In the genomic region with DNA sequence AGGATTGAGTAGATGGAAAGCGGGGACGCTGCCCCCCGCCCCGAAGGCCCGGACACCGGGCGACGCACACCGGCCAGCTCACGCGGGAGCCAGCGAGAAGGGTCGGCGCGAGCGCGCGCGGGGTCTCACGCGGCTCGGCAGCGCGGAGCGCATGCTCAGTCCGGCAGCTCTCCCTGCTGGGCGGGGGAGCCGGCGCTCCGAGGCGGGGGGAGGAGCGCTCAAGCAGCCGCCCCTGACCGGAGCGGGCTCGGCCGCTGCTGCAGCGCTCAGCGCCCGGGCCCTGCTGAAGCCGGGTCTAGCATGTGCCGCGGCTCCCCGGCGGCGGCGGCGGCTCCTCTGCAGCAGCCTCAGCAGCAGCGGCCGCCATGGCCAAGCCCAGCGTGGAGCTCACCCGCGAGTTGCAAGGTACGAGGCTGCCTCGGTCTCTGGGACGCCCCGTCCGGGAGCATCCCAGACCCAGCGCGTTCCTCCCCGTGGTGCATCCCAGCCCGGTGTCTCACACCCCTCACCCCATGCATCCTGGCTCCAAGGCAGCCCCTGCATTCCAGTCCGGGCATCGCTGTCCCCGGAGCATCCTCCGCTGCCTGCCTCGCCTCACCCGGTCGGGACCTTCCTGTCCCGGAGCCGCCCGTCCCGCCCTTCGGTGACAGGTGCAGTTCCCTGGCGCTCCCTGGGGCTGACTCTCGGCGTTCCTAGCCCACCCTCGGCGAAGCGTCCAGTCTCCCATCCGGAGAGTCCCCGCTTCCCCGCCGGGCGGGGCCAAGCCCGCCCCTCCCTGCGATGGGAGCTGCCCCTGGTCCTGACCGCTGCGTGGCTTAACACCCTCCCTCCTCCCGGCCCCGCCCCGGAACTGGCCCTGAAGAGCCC, we compare ENCODE assay signal across 2 cellular contexts.
TF ChIP-seq lines count a peak whose summit lies in the region.

A gene with protein sequence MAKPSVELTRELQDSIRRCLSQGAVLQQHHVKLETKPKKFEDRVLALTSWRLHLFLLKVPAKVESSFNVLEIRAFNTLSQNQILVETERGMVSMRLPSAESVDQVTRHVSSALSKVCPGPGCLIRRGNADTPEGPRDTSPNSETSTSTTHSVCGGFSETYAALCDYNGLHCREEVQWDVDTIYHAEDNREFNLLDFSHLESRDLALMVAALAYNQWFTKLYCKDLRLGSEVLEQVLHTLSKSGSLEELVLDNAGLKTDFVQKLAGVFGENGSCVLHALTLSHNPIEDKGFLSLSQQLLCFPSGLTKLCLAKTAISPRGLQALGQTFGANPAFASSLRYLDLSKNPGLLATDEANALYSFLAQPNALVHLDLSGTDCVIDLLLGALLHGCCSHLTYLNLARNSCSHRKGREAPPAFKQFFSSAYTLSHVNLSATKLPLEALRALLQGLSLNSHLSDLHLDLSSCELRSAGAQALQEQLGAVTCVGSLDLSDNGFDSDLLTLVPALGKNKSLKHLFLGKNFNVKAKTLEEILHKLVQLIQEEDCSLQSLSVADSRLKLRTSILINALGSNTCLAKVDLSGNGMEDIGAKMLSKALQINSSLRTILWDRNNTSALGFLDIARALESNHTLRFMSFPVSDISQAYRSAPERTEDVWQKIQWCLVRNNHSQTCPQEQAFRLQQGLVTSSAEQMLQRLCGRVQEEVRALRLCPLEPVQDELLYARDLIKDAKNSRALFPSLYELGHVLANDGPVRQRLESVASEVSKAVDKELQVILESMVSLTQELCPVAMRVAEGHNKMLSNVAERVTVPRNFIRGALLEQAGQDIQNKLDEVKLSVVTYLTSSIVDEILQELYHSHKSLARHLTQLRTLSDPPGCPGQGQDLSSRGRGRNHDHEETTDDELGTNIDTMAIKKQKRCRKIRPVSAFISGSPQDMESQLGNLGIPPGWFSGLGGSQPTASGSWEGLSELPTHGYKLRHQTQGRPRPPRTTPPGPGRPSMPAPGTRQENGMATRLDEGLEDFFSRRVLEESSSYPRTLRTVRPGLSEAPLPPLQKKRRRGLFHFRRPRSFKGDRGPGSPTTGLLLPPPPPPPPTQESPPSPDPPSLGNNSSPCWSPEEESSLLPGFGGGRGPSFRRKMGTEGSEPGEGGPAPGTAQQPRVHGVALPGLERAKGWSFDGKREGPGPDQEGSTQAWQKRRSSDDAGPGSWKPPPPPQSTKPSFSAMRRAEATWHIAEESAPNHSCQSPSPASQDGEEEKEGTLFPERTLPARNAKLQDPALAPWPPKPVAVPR (N-terminal part only) (plus strand): TSS at position 221 of the 867 bp plus-strand sequence. CDS start 145 bp downstream, at position 366.

TF ChIP-seq in HEK293, 187 proteins besides CTCF, POLR2A, EP300 and RAD21 (continued from another document):
- TF ChIP-seq SP7 (tag by site-specific recombination; IDR thresholded peaks at IDR 0.05) (0 out of 2 replicates have a peak, but pooled peaks have one; percentile 30), ZEB2 (tag by site-specific recombination; IDR thresholded peaks at IDR 0.05) (peak; percentile 34; the same call in 1 of the 2 replicates), KLF8 (tag by site-specific recombination; IDR thresholded peaks at IDR 0.05) (peak; percentile 50; the same call in 1 of the 2 replicates)

TF ChIP-seq in K562, 482 proteins besides CTCF, POLR2A, EP300 and RAD21 (continued from another document and continues in another):
- TF ChIP-seq, protein P1, sequence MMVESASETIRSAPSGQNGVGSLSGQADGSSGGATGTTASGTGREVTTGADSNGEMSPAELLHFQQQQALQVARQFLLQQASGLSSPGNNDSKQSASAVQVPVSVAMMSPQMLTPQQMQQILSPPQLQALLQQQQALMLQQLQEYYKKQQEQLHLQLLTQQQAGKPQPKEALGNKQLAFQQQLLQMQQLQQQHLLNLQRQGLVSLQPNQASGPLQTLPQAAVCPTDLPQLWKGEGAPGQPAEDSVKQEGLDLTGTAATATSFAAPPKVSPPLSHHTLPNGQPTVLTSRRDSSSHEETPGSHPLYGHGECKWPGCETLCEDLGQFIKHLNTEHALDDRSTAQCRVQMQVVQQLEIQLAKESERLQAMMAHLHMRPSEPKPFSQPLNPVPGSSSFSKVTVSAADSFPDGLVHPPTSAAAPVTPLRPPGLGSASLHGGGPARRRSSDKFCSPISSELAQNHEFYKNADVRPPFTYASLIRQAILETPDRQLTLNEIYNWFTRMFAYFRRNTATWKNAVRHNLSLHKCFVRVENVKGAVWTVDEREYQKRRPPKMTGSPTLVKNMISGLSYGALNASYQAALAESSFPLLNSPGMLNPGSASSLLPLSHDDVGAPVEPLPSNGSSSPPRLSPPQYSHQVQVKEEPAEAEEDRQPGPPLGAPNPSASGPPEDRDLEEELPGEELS (CRISPR knock-in tag; IDR thresholded peaks at IDR 0.05; ENCODE audit: borderline replicate concordance): no peak
- TF ChIP-seq HOXB6 (CRISPR knock-in tag; IDR thresholded peaks at IDR 0.05; ENCODE audit: borderline replicate concordance) (no peak), ZNF445 (CRISPR knock-in tag; IDR thresholded peaks at IDR 0.05; ENCODE audit: low read depth) (no peak), ZFX (CRISPR knock-in tag; IDR thresholded peaks at IDR 0.05) (no peak), ZNF121 (CRISPR knock-in tag; conservative IDR thresholded peaks at IDR 0.05) (no peak), YBX1 (IDR thresholded peaks at IDR 0.05) (no peak), BACH1 (tag; IDR thresholded peaks at IDR 0.05) (no peak), STAT5B (CRISPR knock-in tag; IDR thresholded peaks at IDR 0.05) (no peak), SMARCC2 (IDR thresholded peaks at IDR 0.05; ENCODE audit: low read depth) (no peak), NRF1 (conservative IDR thresholded peaks at IDR 0.05 in 1 of 2, IDR thresholded peaks at IDR 0.05 in 1 of 2) (peak; percentile 88 to 89), DMBX1 (CRISPR knock-in tag; IDR thresholded peaks at IDR 0.05; ENCODE audit: borderline replicate concordance) (no peak), HMG20B (CRISPR knock-in tag; IDR thresholded peaks at IDR 0.05) (no peak), CREBBP (IDR thresholded peaks at IDR 0.05; ENCODE audit: low read depth, low read length) (no peak), MEIS2 (IDR thresholded peaks at IDR 0.05; ENCODE audit: partially characterized antibody) (peak; percentile 18), HSF4 (CRISPR knock-in tag; IDR thresholded peaks at IDR 0.05; ENCODE audit: borderline replicate concordance) (no peak), FUS (optimal IDR thresholded peaks at IDR 0.05; ENCODE audit: low read depth, low read length) (no peak), HDAC8 (tag; IDR thresholded peaks at IDR 0.05) (no peak), ZNF184 (CRISPR knock-in tag; IDR thresholded peaks at IDR 0.05) (no peak), NCOR1 (IDR thresholded peaks at IDR 0.05) (no peak), RUNX1 (IDR thresholded peaks at IDR 0.05; ENCODE audit: low read depth) (no peak)
- TF ChIP-seq, protein P2, sequence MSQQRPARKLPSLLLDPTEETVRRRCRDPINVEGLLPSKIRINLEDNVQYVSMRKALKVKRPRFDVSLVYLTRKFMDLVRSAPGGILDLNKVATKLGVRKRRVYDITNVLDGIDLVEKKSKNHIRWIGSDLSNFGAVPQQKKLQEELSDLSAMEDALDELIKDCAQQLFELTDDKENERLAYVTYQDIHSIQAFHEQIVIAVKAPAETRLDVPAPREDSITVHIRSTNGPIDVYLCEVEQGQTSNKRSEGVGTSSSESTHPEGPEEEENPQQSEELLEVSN (IDR thresholded peaks at IDR 0.05; ENCODE audit: borderline replicate concordance in 1 of 2, extremely low read depth in 1 of 2, insufficient read depth in 1 of 2, insufficient read length in 1 of 2, low read depth in 1 of 2, low read length in 1 of 2, poor library complexity in 1 of 2, severe bottlenecking in 1 of 2): peak in 1 of 2 experiments; percentile 70
- TF ChIP-seq, protein P3, sequence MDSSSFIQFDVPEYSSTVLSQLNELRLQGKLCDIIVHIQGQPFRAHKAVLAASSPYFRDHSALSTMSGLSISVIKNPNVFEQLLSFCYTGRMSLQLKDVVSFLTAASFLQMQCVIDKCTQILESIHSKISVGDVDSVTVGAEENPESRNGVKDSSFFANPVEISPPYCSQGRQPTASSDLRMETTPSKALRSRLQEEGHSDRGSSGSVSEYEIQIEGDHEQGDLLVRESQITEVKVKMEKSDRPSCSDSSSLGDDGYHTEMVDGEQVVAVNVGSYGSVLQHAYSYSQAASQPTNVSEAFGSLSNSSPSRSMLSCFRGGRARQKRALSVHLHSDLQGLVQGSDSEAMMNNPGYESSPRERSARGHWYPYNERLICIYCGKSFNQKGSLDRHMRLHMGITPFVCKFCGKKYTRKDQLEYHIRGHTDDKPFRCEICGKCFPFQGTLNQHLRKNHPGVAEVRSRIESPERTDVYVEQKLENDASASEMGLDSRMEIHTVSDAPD (CRISPR knock-in tag; IDR thresholded peaks at IDR 0.05): no peak
- TF ChIP-seq, protein P4, sequence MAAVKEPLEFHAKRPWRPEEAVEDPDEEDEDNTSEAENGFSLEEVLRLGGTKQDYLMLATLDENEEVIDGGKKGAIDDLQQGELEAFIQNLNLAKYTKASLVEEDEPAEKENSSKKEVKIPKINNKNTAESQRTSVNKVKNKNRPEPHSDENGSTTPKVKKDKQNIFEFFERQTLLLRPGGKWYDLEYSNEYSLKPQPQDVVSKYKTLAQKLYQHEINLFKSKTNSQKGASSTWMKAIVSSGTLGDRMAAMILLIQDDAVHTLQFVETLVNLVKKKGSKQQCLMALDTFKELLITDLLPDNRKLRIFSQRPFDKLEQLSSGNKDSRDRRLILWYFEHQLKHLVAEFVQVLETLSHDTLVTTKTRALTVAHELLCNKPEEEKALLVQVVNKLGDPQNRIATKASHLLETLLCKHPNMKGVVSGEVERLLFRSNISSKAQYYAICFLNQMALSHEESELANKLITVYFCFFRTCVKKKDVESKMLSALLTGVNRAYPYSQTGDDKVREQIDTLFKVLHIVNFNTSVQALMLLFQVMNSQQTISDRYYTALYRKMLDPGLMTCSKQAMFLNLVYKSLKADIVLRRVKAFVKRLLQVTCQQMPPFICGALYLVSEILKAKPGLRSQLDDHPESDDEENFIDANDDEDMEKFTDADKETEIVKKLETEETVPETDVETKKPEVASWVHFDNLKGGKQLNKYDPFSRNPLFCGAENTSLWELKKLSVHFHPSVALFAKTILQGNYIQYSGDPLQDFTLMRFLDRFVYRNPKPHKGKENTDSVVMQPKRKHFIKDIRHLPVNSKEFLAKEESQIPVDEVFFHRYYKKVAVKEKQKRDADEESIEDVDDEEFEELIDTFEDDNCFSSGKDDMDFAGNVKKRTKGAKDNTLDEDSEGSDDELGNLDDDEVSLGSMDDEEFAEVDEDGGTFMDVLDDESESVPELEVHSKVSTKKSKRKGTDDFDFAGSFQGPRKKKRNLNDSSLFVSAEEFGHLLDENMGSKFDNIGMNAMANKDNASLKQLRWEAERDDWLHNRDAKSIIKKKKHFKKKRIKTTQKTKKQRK (IDR thresholded peaks at IDR 0.05; ENCODE audit: borderline replicate concordance, low read depth, low read length): no peak
- TF ChIP-seq, protein P5, sequence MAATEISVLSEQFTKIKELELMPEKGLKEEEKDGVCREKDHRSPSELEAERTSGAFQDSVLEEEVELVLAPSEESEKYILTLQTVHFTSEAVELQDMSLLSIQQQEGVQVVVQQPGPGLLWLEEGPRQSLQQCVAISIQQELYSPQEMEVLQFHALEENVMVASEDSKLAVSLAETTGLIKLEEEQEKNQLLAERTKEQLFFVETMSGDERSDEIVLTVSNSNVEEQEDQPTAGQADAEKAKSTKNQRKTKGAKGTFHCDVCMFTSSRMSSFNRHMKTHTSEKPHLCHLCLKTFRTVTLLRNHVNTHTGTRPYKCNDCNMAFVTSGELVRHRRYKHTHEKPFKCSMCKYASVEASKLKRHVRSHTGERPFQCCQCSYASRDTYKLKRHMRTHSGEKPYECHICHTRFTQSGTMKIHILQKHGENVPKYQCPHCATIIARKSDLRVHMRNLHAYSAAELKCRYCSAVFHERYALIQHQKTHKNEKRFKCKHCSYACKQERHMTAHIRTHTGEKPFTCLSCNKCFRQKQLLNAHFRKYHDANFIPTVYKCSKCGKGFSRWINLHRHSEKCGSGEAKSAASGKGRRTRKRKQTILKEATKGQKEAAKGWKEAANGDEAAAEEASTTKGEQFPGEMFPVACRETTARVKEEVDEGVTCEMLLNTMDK (IDR thresholded peaks at IDR 0.05; ENCODE audit: borderline replicate concordance, insufficient read depth, low read depth, low read length, poor library complexity, severe bottlenecking): no peak
- TF ChIP-seq, protein P6, sequence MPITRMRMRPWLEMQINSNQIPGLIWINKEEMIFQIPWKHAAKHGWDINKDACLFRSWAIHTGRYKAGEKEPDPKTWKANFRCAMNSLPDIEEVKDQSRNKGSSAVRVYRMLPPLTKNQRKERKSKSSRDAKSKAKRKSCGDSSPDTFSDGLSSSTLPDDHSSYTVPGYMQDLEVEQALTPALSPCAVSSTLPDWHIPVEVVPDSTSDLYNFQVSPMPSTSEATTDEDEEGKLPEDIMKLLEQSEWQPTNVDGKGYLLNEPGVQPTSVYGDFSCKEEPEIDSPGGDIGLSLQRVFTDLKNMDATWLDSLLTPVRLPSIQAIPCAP (CRISPR knock-in tag; IDR thresholded peaks at IDR 0.05; ENCODE audit: borderline replicate concordance): no peak
- TF ChIP-seq, protein P7, sequence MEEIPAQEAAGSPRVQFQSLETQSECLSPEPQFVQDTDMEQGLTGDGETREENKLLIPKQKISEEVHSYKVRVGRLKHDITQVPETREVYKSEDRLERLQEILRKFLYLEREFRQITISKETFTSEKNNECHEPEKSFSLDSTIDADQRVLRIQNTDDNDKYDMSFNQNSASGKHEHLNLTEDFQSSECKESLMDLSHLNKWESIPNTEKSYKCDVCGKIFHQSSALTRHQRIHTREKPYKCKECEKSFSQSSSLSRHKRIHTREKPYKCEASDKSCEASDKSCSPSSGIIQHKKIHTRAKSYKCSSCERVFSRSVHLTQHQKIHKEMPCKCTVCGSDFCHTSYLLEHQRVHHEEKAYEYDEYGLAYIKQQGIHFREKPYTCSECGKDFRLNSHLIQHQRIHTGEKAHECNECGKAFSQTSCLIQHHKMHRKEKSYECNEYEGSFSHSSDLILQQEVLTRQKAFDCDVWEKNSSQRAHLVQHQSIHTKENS (CRISPR knock-in tag; IDR thresholded peaks at IDR 0.05): no peak
- TF ChIP-seq, protein P8, sequence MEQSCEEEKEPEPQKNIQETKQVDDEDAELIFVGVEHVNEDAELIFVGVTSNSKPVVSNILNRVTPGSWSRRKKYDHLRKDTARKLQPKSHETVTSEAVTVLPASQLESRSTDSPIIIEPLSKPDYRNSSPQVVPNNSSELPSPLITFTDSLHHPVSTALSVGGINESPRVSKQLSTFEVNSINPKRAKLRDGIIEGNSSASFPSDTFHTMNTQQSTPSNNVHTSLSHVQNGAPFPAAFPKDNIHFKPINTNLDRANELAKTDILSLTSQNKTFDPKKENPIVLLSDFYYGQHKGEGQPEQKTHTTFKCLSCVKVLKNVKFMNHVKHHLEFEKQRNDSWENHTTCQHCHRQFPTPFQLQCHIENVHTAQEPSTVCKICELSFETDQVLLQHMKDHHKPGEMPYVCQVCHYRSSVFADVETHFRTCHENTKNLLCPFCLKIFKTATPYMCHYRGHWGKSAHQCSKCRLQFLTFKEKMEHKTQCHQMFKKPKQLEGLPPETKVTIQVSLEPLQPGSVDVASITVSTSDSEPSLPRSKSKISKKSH (CRISPR knock-in tag; IDR thresholded peaks at IDR 0.05): no peak
- TF ChIP-seq, protein P9, sequence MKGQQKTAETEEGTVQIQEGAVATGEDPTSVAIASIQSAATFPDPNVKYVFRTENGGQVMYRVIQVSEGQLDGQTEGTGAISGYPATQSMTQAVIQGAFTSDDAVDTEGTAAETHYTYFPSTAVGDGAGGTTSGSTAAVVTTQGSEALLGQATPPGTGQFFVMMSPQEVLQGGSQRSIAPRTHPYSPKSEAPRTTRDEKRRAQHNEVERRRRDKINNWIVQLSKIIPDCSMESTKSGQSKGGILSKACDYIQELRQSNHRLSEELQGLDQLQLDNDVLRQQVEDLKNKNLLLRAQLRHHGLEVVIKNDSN (CRISPR knock-in tag; IDR thresholded peaks at IDR 0.05): no peak
